Comparison of ENCODE assay signal across 13 cellular contexts in the genomic region with DNA sequence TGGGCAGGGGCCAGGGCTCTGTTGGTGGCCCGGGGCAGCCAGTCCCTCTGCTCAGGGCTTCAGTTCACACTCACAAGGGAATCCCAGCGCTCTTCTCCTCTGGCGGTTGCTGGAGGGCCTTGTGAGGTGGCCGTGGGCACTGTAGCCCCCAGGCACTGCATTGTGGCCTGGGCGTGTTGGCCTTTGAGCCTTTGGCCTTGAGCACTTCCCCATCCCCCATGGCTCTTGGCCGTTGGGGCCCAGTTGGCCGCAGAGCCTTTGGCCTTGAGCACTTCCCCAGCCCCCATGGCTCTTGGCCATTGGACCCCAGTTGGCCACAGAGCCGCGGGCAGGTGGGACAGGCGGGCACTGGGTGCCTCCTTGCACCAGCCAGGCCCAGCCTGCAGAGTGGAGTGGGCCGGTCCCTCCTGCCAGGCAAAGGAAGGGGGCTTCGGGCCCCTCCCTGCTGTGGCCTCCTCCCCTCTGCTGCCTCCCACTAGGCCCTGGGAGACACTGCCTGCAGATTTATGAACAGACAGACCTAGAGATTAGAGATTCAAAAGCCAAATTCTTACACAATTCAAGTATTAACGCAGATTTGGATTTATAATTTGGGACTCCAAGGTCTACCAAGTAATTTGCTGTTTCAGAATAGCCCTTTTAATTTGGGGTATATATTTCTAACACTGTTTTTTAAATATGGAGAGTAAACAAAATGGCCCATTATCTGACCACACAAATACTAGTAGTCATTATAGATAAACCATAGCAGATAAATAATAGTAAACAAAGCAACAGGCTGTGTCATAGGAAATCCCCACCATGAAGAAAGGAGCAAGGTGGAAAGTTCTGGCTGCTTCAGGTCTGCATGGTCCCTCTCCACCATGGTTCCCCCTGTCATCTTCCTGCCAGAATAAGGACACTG. TPM values are rescaled to one million over a fixed set of nuclear protein-coding genes. Genes with fewer than 3 reads are reported as not detected.
A peak's percentile ranks its signal among the peaks of the same experiment; 100 is the strongest.
DNase-seq lines count a peak whose midpoint lies in the region; ATAC-seq, FAIRE-seq and TF ChIP-seq lines count a peak whose summit lies in the region.
"Had no signal": no experiment of that assay in that cellular context is flagged by ENCODE, and none has a peak within 500 bp of the region (broad histone marks: within the 10 kb centered on the region; RNA-seq: fewer than 3 reads in every experiment).

No MANE protein-coding gene starts in this region.

- peaks cover 24% of the 10 kb centered on the region; the same call in 1 of the 2 replicates for H3K79me2 ChIP-seq in SK-N-SH (ENCODE audit: insufficient read depth)
- no peaks in the 10 kb centered on the region for H3K79me2 ChIP-seq in endothelial cell of umbilical vein (ENCODE audit: control insufficient read depth, insufficient read depth, low read length)

- H3K9me1 ChIP-seq in endothelial cell of umbilical vein (replicated peaks; ENCODE audit: control insufficient read depth, extremely low read depth, insufficient read depth, low read length): no peaks in the 10 kb centered on the region

- H3K4me2 ChIP-seq in SK-N-SH (no peak overlapping the region), endothelial cell of umbilical vein (ENCODE audit: insufficient read depth, low read length) (no peak overlapping the region)

- H3K36me3 Mint-ChIP-seq in mesothelial cell of epicardium: peaks cover 2% of the 10 kb centered on the region

- H3K4me3 ChIP-seq in SK-N-SH (ENCODE audit: low read depth in 2 of 2, low read length in 1 of 2) (no peak overlapping the region), endothelial cell of umbilical vein (replicated peaks in 1 of 3; ENCODE audit: insufficient read depth in 1 of 3, low read depth in 1 of 3, low read length in 3 of 3) (no peak overlapping the region), transverse colon (peak overlapping the region in 3 of 4 donors; percentile 13 to 45 (median 14)), SJCRH30 (no peak overlapping the region)

- H2AFZ ChIP-seq in SK-N-SH (ENCODE audit: low read depth) (no peak overlapping the region), endothelial cell of umbilical vein (ENCODE audit: low read depth, low read length) (no peak overlapping the region)

- no peak for TF ChIP-seq CTCF in SK-N-SH (IDR thresholded peaks at IDR 0.05)
- no peak for TF ChIP-seq CTCF in endothelial cell of umbilical vein (IDR thresholded peaks at IDR 0.05; ENCODE audit: extremely low read depth in 1 of 2, insufficient read depth in 1 of 2, low read depth in 1 of 2, low read length in 2 of 2)
- TF ChIP-seq CTCF in mesothelial cell of epicardium (IDR thresholded peaks at IDR 0.05; ENCODE audit: unreplicated experiment): no peak
- no peak for TF ChIP-seq CTCF in transverse colon (IDR thresholded peaks at IDR 0.05)

- dilution Hi-C loops in endothelial cell of umbilical vein (cut with MboI; ENCODE audit: extremely low pct_ligation_motif_present, low sequenced_read_pairs): no loop called here

- no peak for TF ChIP-seq RAD21 in SK-N-SH (IDR thresholded peaks at IDR 0.05; ENCODE audit: low read length)

- H3K27me3 Mint-ChIP-seq in mesothelial cell of epicardium (ENCODE audit: low read depth): no peaks in the 10 kb centered on the region

- H3K4me1 Mint-ChIP-seq in mesothelial cell of epicardium: peaks cover 33% of the 10 kb centered on the region

- FAIRE-seq in endothelial cell of umbilical vein (lab: Jason Lieb, UNC): no peak

- in situ Hi-C loops in transverse colon (cut with MboI; ENCODE audit: low pct_ligation_motif_present in 1 of 4, low pct_unique_long_range_greater_than_20kb in 1 of 4, low sequenced_read_pairs in 3 of 4): loop anchor here in 1 of 4 donors (10.0 kb wide), 1 partner anchor 65 kb away; a partner anchor contains a TSS

- peak overlapping the region; percentile 69 for H3K4me3 Mint-ChIP-seq in mesothelial cell of epicardium
- H3K4me3 Mint-ChIP-seq: stimulated activated effector memory CD8-positive, alpha-beta T cell treated with anti-CD3 and anti-CD28 coated beads, Interleukin-12 subunit alpha, Interleukin-12 subunit beta, amount 100 ng/mL, for 72 hours; T-helper 1 cell treated with Interleukin-12 subunit alpha and Interleukin-12 subunit beta and Interleukin-4 antibody, amounts not matched to agents 30 μg/mL and 1 μg/mL, for 36 hours had no signal

- no peaks in the 10 kb centered on the region for H3F3A ChIP-seq in SK-N-SH (replicated peaks; ENCODE audit: insufficient read depth)

- DNase-seq in SK-N-SH: peak; percentile 13
- no peak for DNase-seq in endothelial cell of umbilical vein (ENCODE audit: low read depth, low spot score)
- DNase-seq in mesothelial cell of epicardium (ENCODE audit: low spot score in 2 of 2, unreplicated experiment in 2 of 2): no peak
- no peak for DNase-seq in transverse colon
- DNase-seq in SJCRH30: no peak
- DNase-seq in AG08395 (ENCODE audit: low spot score): no peak
- no peak for DNase-seq in SHP77 treated with DMSO at 0.1 percent for 48 hours (lab: John Stamatoyannopoulos, UW)
- DNase-seq: amniotic stem cell; DMS79 treated with DMSO at 0.1 percent for 48 hours; stimulated activated CD4-positive, alpha-beta T cell treated with anti-CD3 and anti-CD28 coated beads, Interleukin-12 subunit alpha, Interleukin-12 subunit beta, amount 100 ng/mL, for 4 hours had no signal

- CTCF ChIA-PET in SK-N-SH (lab: Yijun Ruan, JAX): interaction anchor here (0.7 to 16.4 kb wide), 5 partner anchors 11 to 229 kb away, joined by 3 to 501 read pairs (median 3); a partner anchor contains a TSS
- CTCF ChIA-PET in endothelial cell of umbilical vein (lab: Charles Lee): interaction anchor here (0.9 to 1.7 kb wide), 2 partner anchors 50 to 53 kb away, joined by 4 to 7 read pairs; no protein-coding TSS in a partner anchor

- POLR2A ChIA-PET in SK-N-SH (lab: Yijun Ruan, JAX) (no interaction called here), endothelial cell of umbilical vein (lab: Charles Lee) (no interaction called here)

- peaks cover 22% of the 10 kb centered on the region for H4K20me1 ChIP-seq in SK-N-SH (ENCODE audit: insufficient read depth)
- no peaks in the 10 kb centered on the region for H4K20me1 ChIP-seq in endothelial cell of umbilical vein (replicated peaks; ENCODE audit: control insufficient read depth, extremely low read depth, insufficient read depth, low read length)

- H3K9ac ChIP-seq in SK-N-SH: no peak overlapping the region
- no peak overlapping the region for H3K9ac ChIP-seq in endothelial cell of umbilical vein (replicated peaks; ENCODE audit: extremely low read depth, insufficient read depth, low read length)

- H3K36me3 ChIP-seq in SK-N-SH (replicated peaks in 1 of 2; ENCODE audit: control insufficient read depth in 1 of 2, insufficient read depth in 2 of 2, low read length in 1 of 2): peaks cover 12 to 15% of the 10 kb centered on the region in 2 experiments
- H3K36me3 ChIP-seq in endothelial cell of umbilical vein (ENCODE audit: control insufficient read depth in 2 of 2, extremely low read depth in 1 of 2, insufficient read depth in 2 of 2, low read length in 2 of 2): peaks cover 0 to 24% of the 10 kb centered on the region in 2 experiments
- H3K36me3 ChIP-seq in transverse colon: no peaks in the 10 kb centered on the region
- H3K36me3 ChIP-seq in SJCRH30: peaks cover 6% of the 10 kb centered on the region; the same call in 1 of the 2 replicates

- WGBS in SK-N-SH (ENCODE audit: low lambda C conversion rate): 99% methylated on average over 6 of the region's 13 CpGs
- WGBS in transverse colon (ENCODE audit: low coverage in 1 of 2), 2 donors: 34 to 73% methylated on average over 1 to 8 of the region's 13 CpGs

- TF ChIP-seq POLR2A in endothelial cell of umbilical vein (IDR thresholded peaks at IDR 0.05; ENCODE audit: low read depth, low read length): no peak
- TF ChIP-seq POLR2A in transverse colon (IDR thresholded peaks at IDR 0.05): no peak

- H3K9me2 ChIP-seq in SK-N-SH: no peaks in the 10 kb centered on the region

- no peak overlapping the region for H3K27ac ChIP-seq in SK-N-SH (ENCODE audit: low read depth in 2 of 2, low read length in 1 of 2)
- H3K27ac ChIP-seq in endothelial cell of umbilical vein (ENCODE audit: insufficient read depth, low read depth, low read length): no peak overlapping the region
- peak overlapping the region; percentile 5 to 59 (median 30) for H3K27ac ChIP-seq in transverse colon
- no peak overlapping the region for H3K27ac ChIP-seq in SJCRH30

- no peaks in the 10 kb centered on the region for H3K9me3 Mint-ChIP-seq in mesothelial cell of epicardium
- H3K9me3 Mint-ChIP-seq: stimulated activated effector memory CD8-positive, alpha-beta T cell treated with anti-CD3 and anti-CD28 coated beads, Interleukin-12 subunit alpha, Interleukin-12 subunit beta, amount 100 ng/mL, for 72 hours; T-helper 1 cell treated with Interleukin-12 subunit alpha and Interleukin-12 subunit beta and Interleukin-4 antibody, amounts not matched to agents 30 μg/mL and 1 μg/mL, for 36 hours had no signal

- H3K27me3 ChIP-seq in SK-N-SH (ENCODE audit: insufficient read depth): no peaks in the 10 kb centered on the region
- no peaks in the 10 kb centered on the region for H3K27me3 ChIP-seq in endothelial cell of umbilical vein (ENCODE audit: control insufficient read depth in 2 of 2, insufficient read depth in 2 of 2, low read length in 2 of 2)
- no peaks in the 10 kb centered on the region for H3K27me3 ChIP-seq in transverse colon
- no peaks in the 10 kb centered on the region for H3K27me3 ChIP-seq in SJCRH30

- H3K9me3 ChIP-seq in SK-N-SH: no peaks in the 10 kb centered on the region
- no peaks in the 10 kb centered on the region for H3K9me3 ChIP-seq in endothelial cell of umbilical vein (replicated peaks; ENCODE audit: control insufficient read depth, insufficient read depth, low read length)
- no peaks in the 10 kb centered on the region for H3K9me3 ChIP-seq in transverse colon
- no peaks in the 10 kb centered on the region for H3K9me3 ChIP-seq in SJCRH30 (replicated peaks)

- ATAC-seq in SK-N-SH treated with all-trans-retinoic acid at 6 μM for 48 hours: no peak
- ATAC-seq: stimulated activated effector memory CD8-positive, alpha-beta T cell treated with anti-CD3 and anti-CD28 coated beads, Interleukin-12 subunit alpha, Interleukin-12 subunit beta, amount 100 ng/mL, for 72 hours had no signal

- BruUV-seq in endothelial cell of umbilical vein (replicated peaks; lab: Mats Ljungman, UMichigan): no TSS peak

- no peak for TF ChIP-seq EP300 in SK-N-SH (IDR thresholded peaks at IDR 0.05; ENCODE audit: borderline replicate concordance in 1 of 2, low read depth in 1 of 2, low read length in 1 of 2)
- TF ChIP-seq EP300 in transverse colon (IDR thresholded peaks at IDR 0.05; ENCODE audit: low read depth): no peak

- H3K27ac Mint-ChIP-seq in mesothelial cell of epicardium: peak overlapping the region; percentile 43
- H3K27ac Mint-ChIP-seq: stimulated activated effector memory CD8-positive, alpha-beta T cell treated with anti-CD3 and anti-CD28 coated beads, Interleukin-12 subunit alpha, Interleukin-12 subunit beta, amount 100 ng/mL, for 72 hours had no signal

- intact Hi-C loops in endothelial cell of umbilical vein (cut with micrococcal nuclease): no loop called here
- intact Hi-C loops in transverse colon (cut with DNase I; ENCODE audit: low total_unique reads): no loop called here

- H3K4me1 ChIP-seq in SK-N-SH (ENCODE audit: control insufficient read depth in 1 of 2, insufficient read depth in 2 of 2, low read depth in 1 of 2, low read length in 1 of 2): peaks cover 7 to 14% of the 10 kb centered on the region in 2 experiments; a peak in 2 of 4 replicates
- peaks cover 19% of the 10 kb centered on the region for H3K4me1 ChIP-seq in endothelial cell of umbilical vein (ENCODE audit: control insufficient read depth, extremely low read depth, insufficient read depth, low read length)
- peaks cover 15 to 36% (median 33%) of the 10 kb centered on the region in 4 donors for H3K4me1 ChIP-seq in transverse colon
- H3K4me1 ChIP-seq in SJCRH30: peaks cover 8% of the 10 kb centered on the region; the same call in 1 of the 2 replicates

RNA-seq across cellular contexts. Expression of a gene that starts 18.2 kb away (rescaled TPM):
- polyA plus RNA-seq in SK-N-SH (2012; rRNA removed) (33.5 and 34.7 TPM in 2 replicates), endothelial cell of umbilical vein (440 and 511 TPM in 2 replicates)
- polyA plus RNA-seq in SK-N-SH (2012; cell fraction: cytosol; rRNA removed): 16.1 and 21.5 TPM in 2 replicates
- 59.6 and 61.9 TPM in 2 replicates for polyA plus RNA-seq in SK-N-SH (2012; cell fraction: nucleus; rRNA removed)
- total RNA-seq in endothelial cell of umbilical vein (211 and 245 TPM in 2 replicates), mesothelial cell of epicardium (21.0 to 23.2 TPM (median 22.9 TPM) in 3 replicates), transverse colon (10 to 100 TPM; 12.1 to 28.9 (median 21.6) TPM)
- 259 and 341 TPM in 2 replicates for polyA plus RNA-seq in endothelial cell of umbilical vein (2011; cell fraction: cytosol; rRNA removed)
- 576 and 663 TPM in 2 replicates for polyA plus RNA-seq in endothelial cell of umbilical vein (2011; cell fraction: nucleus; rRNA removed)
- 102 and 113 TPM in 2 replicates for polyA plus RNA-seq in endothelial cell of umbilical vein (2012)
- polyA minus RNA-seq in endothelial cell of umbilical vein: 102 and 126 TPM in 2 replicates
- 25.2 TPM for polyA minus RNA-seq in endothelial cell of umbilical vein (2011; cell fraction: cytosol; rRNA and poly(A)+ RNA removed)
- 91.1 and 144 TPM in 2 replicates for polyA minus RNA-seq in endothelial cell of umbilical vein (2011; cell fraction: nucleus; rRNA and poly(A)+ RNA removed)
- 17.0 and 17.2 TPM in 2 replicates for total RNA-seq in SJCRH30 (2014; rRNA removed; shearing (Covaris generic))

RNA-seq across cellular contexts. Expression of a gene that starts 18.3 kb away (rescaled TPM):
- polyA plus RNA-seq in SK-N-SH (2012; rRNA removed) (205 and 343 TPM in 2 replicates), endothelial cell of umbilical vein (537 and 579 TPM in 2 replicates)
- polyA plus RNA-seq in SK-N-SH (2012; cell fraction: cytosol; rRNA removed): 170 and 298 TPM in 2 replicates
- 209 and 222 TPM in 2 replicates for polyA plus RNA-seq in SK-N-SH (2012; cell fraction: nucleus; rRNA removed)
- total RNA-seq in endothelial cell of umbilical vein (221 and 246 TPM in 2 replicates), mesothelial cell of epicardium (87.8 to 93.5 TPM (median 93.5 TPM) in 3 replicates), transverse colon (100 to 1,000 TPM in 1 of 4 donors, 10 to 100 TPM in 3; 58.5 to 103 (median 85.3) TPM)
- 320 and 379 TPM in 2 replicates for polyA plus RNA-seq in endothelial cell of umbilical vein (2011; cell fraction: cytosol; rRNA removed)
- polyA plus RNA-seq in endothelial cell of umbilical vein (2011; cell fraction: nucleus; rRNA removed): 183 and 186 TPM in 2 replicates
- polyA plus RNA-seq in endothelial cell of umbilical vein (2012): 145 and 199 TPM in 2 replicates
- 206 and 246 TPM in 2 replicates for polyA minus RNA-seq in endothelial cell of umbilical vein
- 31.5 TPM for polyA minus RNA-seq in endothelial cell of umbilical vein (2011; cell fraction: cytosol; rRNA and poly(A)+ RNA removed)
- polyA minus RNA-seq in endothelial cell of umbilical vein (2011; cell fraction: nucleus; rRNA and poly(A)+ RNA removed): 38.0 and 46.4 TPM in 2 replicates
- total RNA-seq in SJCRH30 (2014; rRNA removed; shearing (Covaris generic)): 69.2 and 74.6 TPM in 2 replicates

RNA-seq across cellular contexts. Expression of a gene that starts 56.8 kb away (rescaled TPM):
- polyA plus RNA-seq in SK-N-SH (2012; rRNA removed): 27.4 and 33.0 TPM in 2 replicates
- 8.7 and 26.7 TPM in 2 replicates for polyA plus RNA-seq in SK-N-SH (2012; cell fraction: cytosol; rRNA removed)
- polyA plus RNA-seq in SK-N-SH (2012; cell fraction: nucleus; rRNA removed): 105 and 141 TPM in 2 replicates
- total RNA-seq in endothelial cell of umbilical vein: 105 and 109 TPM in 2 replicates
- polyA plus RNA-seq in endothelial cell of umbilical vein: 81.3 and 83.6 TPM in 2 replicates
- polyA plus RNA-seq in endothelial cell of umbilical vein (2011; cell fraction: cytosol; rRNA removed): 30.5 and 49.1 TPM in 2 replicates
- polyA plus RNA-seq in endothelial cell of umbilical vein (2011; cell fraction: nucleus; rRNA removed): 288 and 295 TPM in 2 replicates
- polyA plus RNA-seq in endothelial cell of umbilical vein (2012): 22.8 and 27.5 TPM in 2 replicates
- polyA minus RNA-seq in endothelial cell of umbilical vein: 43.0 and 52.9 TPM in 2 replicates
- polyA minus RNA-seq in endothelial cell of umbilical vein (2011; cell fraction: cytosol; rRNA and poly(A)+ RNA removed): 1.7 TPM
- 58.2 and 105 TPM in 2 replicates for polyA minus RNA-seq in endothelial cell of umbilical vein (2011; cell fraction: nucleus; rRNA and poly(A)+ RNA removed)
- 38.4 to 43.8 TPM (median 41.2 TPM) in 3 replicates for total RNA-seq in mesothelial cell of epicardium
- total RNA-seq in transverse colon: 10 to 100 TPM; 15.3 to 81.6 (median 19.3) TPM
- total RNA-seq in SJCRH30 (2014; rRNA removed; shearing (Covaris generic)): 4.2 and 9.0 TPM in 2 replicates

Comparison
In these comparisons a context has a peak if more than half of its experiments do, and no peak if none do; other contexts are left out.
1. H3K27ac ChIP-seq: peak in transverse colon (4 of 4); none in SK-N-SH (0 of 2), endothelial cell of umbilical vein (single experiment) and SJCRH30 (single experiment).
2. H3K4me3 ChIP-seq: peak in transverse colon (3 of 4); none in SK-N-SH (0 of 2), endothelial cell of umbilical vein (0 of 3) and SJCRH30 (single experiment).